Comparison of ENCODE assay signal across 26 cellular contexts in the genomic region with DNA sequence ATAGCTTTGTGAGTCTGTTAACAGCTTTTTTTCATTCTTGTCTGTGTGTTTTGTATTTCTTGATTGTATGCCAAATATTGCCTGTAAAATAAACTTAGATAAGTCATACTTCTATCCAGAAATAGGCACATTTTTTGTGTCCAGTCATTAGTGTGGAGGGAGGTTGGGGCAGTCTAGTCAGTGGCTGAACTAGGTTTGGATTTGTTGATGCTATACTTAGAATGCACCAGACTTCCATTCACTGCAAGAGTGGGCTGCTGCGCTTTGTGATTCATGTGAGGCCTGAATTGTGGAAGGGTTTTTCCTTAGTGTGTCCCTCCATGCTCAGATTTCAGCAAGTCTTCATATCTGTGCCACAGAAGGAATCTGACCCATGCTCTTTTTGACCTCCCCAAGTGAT. TPM values are rescaled to one million over a fixed set of nuclear protein-coding genes. Genes with fewer than 3 reads are reported as not detected.
A peak's percentile ranks its signal among the peaks of the same experiment; 100 is the strongest.
DNase-seq lines count a peak whose midpoint lies in the region; ATAC-seq, FAIRE-seq and TF ChIP-seq lines count a peak whose summit lies in the region.
"Had no signal": no experiment of that assay in that cellular context is flagged by ENCODE, and none has a peak within 500 bp of the region (broad histone marks: within the 10 kb centered on the region; RNA-seq: fewer than 3 reads in every experiment).

No MANE protein-coding gene starts in this region.

- H3K9me3 ChIP-seq in cardiac muscle cell (ENCODE audit: low read depth) (no peaks in the 10 kb centered on the region), heart left ventricle (peaks cover 0 to 38% (median 23%) of the 10 kb centered on the region in 12 donors), aorta (ENCODE audit: control insufficient read depth, low read length) (no peaks in the 10 kb centered on the region)
- H3K9me3 ChIP-seq: body of pancreas had no signal

- DNase-seq in cardiac muscle cell (ENCODE audit: low read depth in 1 of 2, low spot score in 1 of 2) (peak in 1 of 2 donors; percentile 36), heart left ventricle (no peak), brain microvascular endothelial cell (peak; percentile 93), hepatic stellate cell (ENCODE audit: low spot score) (peak; percentile 72), aorta (peak in 1 of 2 donors; percentile 58), NCI-H69 (lab: John Stamatoyannopoulos, UW) (no peak), GM19239 (ENCODE audit: insufficient read length, low spot score) (no peak)
- no peak for DNase-seq in stimulated activated CD8-positive, alpha-beta memory T cell treated with anti-CD3 and anti-CD28 coated beads, Interleukin-4, amount 100 ng/mL, for 48 hours
- DNase-seq: activated CD4-positive, alpha-beta memory T cell treated with anti-CD3 and anti-CD28 coated beads, Interleukin-2, amount 10 ng/mL, durations not matched to agents 7 days and 5 days; activated naive CD4-positive, alpha-beta T cell treated with anti-CD3 and anti-CD28 coated beads for 36 hours; activated T-cell treated with anti-CD3 and anti-CD28 coated beads, Interleukin-2, amount 50 U/mL, for 1 hour; body of pancreas; CD4-positive, alpha-beta memory T cell; dermis blood vessel endothelial cell; erythroblast; H9; hypothalamus; KBM-7; NCI-H1092; NCI-H510A treated with DMSO at 0.1 percent for 48 hours; trophoblast cell; WERI-Rb-1 had no signal

- in situ Hi-C loops in brain microvascular endothelial cell (cut with HindIII; ENCODE audit: low pct_ligation_motif_present, low sequenced_read_pairs), result no loop called here

- WGBS in heart left ventricle, 4 donors, result 71 to 91% (median 85%) methylated on average over 1 of the region's 1 CpG
- WGBS in aorta, 2 donors, result 6 to 8% methylated on average over 1 of the region's 1 CpG

- H3K36me3 ChIP-seq in cardiac muscle cell (no peaks in the 10 kb centered on the region), heart left ventricle (peaks cover 0 to 18% (median 3%) of the 10 kb centered on the region in 9 donors), brain microvascular endothelial cell (replicated peaks) (no peaks in the 10 kb centered on the region), aorta (ENCODE audit: control insufficient read depth in 1 of 2, insufficient read depth in 2 of 2, low read length in 1 of 2) (peaks cover 0 to 1% of the 10 kb centered on the region in 2 donors)
- H3K36me3 ChIP-seq: WERI-Rb-1 had no signal

- no peaks in the 10 kb centered on the region for H3K4me1 ChIP-seq in cardiac muscle cell (ENCODE audit: low read depth)
- peaks cover 0 to 3% (median 0%) of the 10 kb centered on the region in 12 donors for H3K4me1 ChIP-seq in heart left ventricle
- H3K4me1 ChIP-seq in aorta (ENCODE audit: control insufficient read depth in 1 of 2, insufficient read depth in 2 of 2, low read length in 2 of 2), result peaks cover 4 to 6% of the 10 kb centered on the region in 2 donors

- no peak for TF ChIP-seq POLR2A in heart left ventricle (IDR thresholded peaks at IDR 0.05)

- no peak for FAIRE-seq in GM19239 (lab: Jason Lieb, UNC)
- FAIRE-seq: A204.1 had no signal

- ATAC-seq in heart left ventricle (no peak), aorta (ENCODE audit: low FRiP score) (peak; percentile 46)
- ATAC-seq: body of pancreas; Right ventricle myocardium inferior; stimulated activated memory B cell treated with anti-CD40 and anti-IgM and Interleukin-4, amounts not matched to agents 10 μg/mL and 1 μg/mL and 100 μg/mL, for 72 hours had no signal

- H3K27me3 ChIP-seq in cardiac muscle cell (no peaks in the 10 kb centered on the region), heart left ventricle (no peaks in the 10 kb centered on the region), brain microvascular endothelial cell (replicated peaks) (no peaks in the 10 kb centered on the region), aorta (ENCODE audit: control insufficient read depth in 1 of 2, insufficient read depth in 2 of 2, low read length in 1 of 2) (no peaks in the 10 kb centered on the region)
- H3K27me3 ChIP-seq: body of pancreas, neural progenitor cell had no signal

- intact Hi-C loops in heart left ventricle (cut with DNase I) (no loop called here), aorta (cut with DNase I) (loop anchor here in 1 of 2 donors (5.0 kb wide), 1 partner anchor 104 kb away; the partner anchor contains the start of gene ATRNL1)

- no peak for TF ChIP-seq CTCF in cardiac muscle cell (IDR thresholded peaks at IDR 0.05; ENCODE audit: low read depth, low read length)
- no peak for TF ChIP-seq CTCF in heart left ventricle (IDR thresholded peaks at IDR 0.05)
- no peak for TF ChIP-seq CTCF in brain microvascular endothelial cell (IDR thresholded peaks at IDR 0.05; ENCODE audit: low read depth, low read length, missing control alignments)

- H3K4me3 ChIP-seq in cardiac muscle cell, result no peak overlapping the region
- H3K4me3 ChIP-seq in heart left ventricle, result no peak overlapping the region
- H3K4me3 ChIP-seq in brain microvascular endothelial cell (ENCODE audit: low read depth, low read length), result no peak overlapping the region
- no peak overlapping the region for H3K4me3 ChIP-seq in aorta (ENCODE audit: low read length in 2 of 2)
- H3K4me3 ChIP-seq: body of pancreas, neural progenitor cell had no signal

- H3K27ac ChIP-seq in cardiac muscle cell, result peak overlapping the region; percentile 65
- H3K27ac ChIP-seq in heart left ventricle, result no peak overlapping the region
- peak overlapping the region; percentile 25 for H3K27ac ChIP-seq in brain microvascular endothelial cell
- peak overlapping the region in 1 of 2 donors; percentile 96 for H3K27ac ChIP-seq in aorta (ENCODE audit: low read depth in 1 of 2, low read length in 2 of 2)
- H3K27ac ChIP-seq: body of pancreas, neural progenitor cell, WERI-Rb-1 had no signal

RNA-seq across cellular contexts. Expression of gene TRUB1, which starts 50.0 kb away (rescaled TPM):
- total RNA-seq in cardiac muscle cell, result 16.8 and 18.3 TPM in 2 replicates
- 8.4 and 13.8 TPM in 2 replicates for polyA plus RNA-seq in cardiac muscle cell
- total RNA-seq in heart left ventricle, result 10 to 100 TPM; 10.0 to 31.7 (median 19.0) TPM
- polyA plus RNA-seq in heart left ventricle, result 1 to 10 TPM; 4.9 to 7.4 TPM
- total RNA-seq in aorta, result 1 to 10 TPM; 5.4 to 10.0 TPM
- 10 to 100 TPM in 1 of 2 donors, 1 to 10 TPM in 1; 8.2 to 11.5 TPM for polyA plus RNA-seq in aorta

Comparison
In these comparisons a context has a peak if more than half of its experiments do, and no peak if none do; other contexts are left out.
1. H3K27ac ChIP-seq: peak in cardiac muscle cell (single experiment) and brain microvascular endothelial cell (single experiment); none in heart left ventricle (0 of 12).
2. DNase-seq: peak in brain microvascular endothelial cell (single experiment) and hepatic stellate cell (single experiment); none in heart left ventricle (0 of 5), NCI-H69 (single experiment), stimulated activated CD8-positive, alpha-beta memory T cell treated with anti-CD3 and anti-CD28 coated beads, Interleukin-4, amount 100 ng/mL, for 48 hours (single experiment) and GM19239 (single experiment).